In the genomic region with DNA sequence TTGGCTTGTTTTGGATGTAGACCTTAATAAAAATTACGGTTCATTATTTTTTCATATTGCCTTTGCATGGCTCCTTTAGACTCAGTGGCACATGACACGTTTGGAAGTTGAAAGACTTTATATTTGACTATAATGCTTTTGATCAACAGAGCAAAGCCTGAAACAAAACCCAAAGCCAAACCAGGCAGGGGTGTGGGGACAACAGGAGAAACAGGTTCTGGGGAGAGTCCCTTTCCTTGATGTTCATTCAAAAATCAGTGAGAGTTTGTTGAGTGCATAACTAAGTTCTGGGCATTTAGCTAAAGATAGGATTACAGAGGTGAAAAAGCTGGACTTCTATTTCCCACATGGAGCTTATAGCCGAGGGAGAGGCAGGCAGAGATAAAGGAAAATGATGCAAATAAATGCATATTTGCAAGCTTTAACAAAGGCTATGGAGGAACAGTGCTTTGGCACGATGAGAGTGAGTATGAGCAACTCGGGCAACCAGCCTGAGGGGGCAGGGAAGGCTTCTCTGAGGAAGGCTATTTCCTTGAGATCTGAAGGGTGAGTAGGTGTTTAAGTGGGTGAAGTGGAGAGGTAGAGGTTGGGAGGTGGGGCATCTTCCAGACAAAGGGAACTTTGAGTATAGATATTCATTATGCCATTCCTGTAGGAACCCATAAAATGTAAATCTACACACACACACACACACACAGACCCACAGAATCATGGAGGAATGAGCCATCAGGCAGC, we compare ENCODE assay signal across 14 cellular contexts.
"Had no signal": no experiment of that assay in that cellular context is flagged by ENCODE, and none has a peak within 500 bp of the region (broad histone marks: within the 10 kb centered on the region; RNA-seq: fewer than 3 reads in every experiment).

No MANE protein-coding gene starts in this region.

- H3K27ac ChIP-seq: gastrocnemius medialis, pancreas had no signal

- H3K27ac Mint-ChIP-seq: activated naive CD8-positive, alpha-beta T cell; activated T-cell treated with anti-CD3 and anti-CD28 coated beads, Interleukin-2, amount 50 U/mL, for 24 hours; brain; stimulated activated naive CD8-positive, alpha-beta T cell treated with anti-CD3 and anti-CD28 coated beads, Interleukin-15, Interleukin-2, amounts not matched to agents 100 ng/mL and 50 ng/mL, for 24 hours; T-helper 1 cell treated with Interleukin-12 subunit alpha and Interleukin-12 subunit beta and Interleukin-4 antibody, amounts not matched to agents 30 μg/mL and 1 μg/mL, for 36 hours; WTC11 had no signal

- H3K9me3 Mint-ChIP-seq: activated T-cell treated with anti-CD3 and anti-CD28 coated beads, Interleukin-2, amount 50 U/mL, for 24 hours; neural crest cell; stimulated activated naive CD8-positive, alpha-beta T cell treated with anti-CD3 and anti-CD28 coated beads, Interleukin-15, Interleukin-2, amounts not matched to agents 100 ng/mL and 50 ng/mL, for 24 hours; T-helper 1 cell treated with Interleukin-12 subunit alpha and Interleukin-12 subunit beta and Interleukin-4 antibody, amounts not matched to agents 30 μg/mL and 1 μg/mL, for 36 hours; WTC11 had no signal

- H3K36me3 ChIP-seq: gastrocnemius medialis, pancreas had no signal

- H3K4me3 ChIP-seq: gastrocnemius medialis, pancreas had no signal

- DNase-seq: activated gamma-delta T cell; activated T-cell treated with anti-CD3 and anti-CD28 coated beads, Interleukin-2, amount 50 U/mL, for 24 hours; amygdala; dermis blood vessel endothelial cell; gastrocnemius medialis; pancreas; retina; stimulated activated CD4-positive, alpha-beta T cell treated with anti-CD3 and anti-CD28 coated beads, Interleukin-4, amount 100 ng/mL, for 1 hour had no signal

- H3K4me1 Mint-ChIP-seq: neural crest cell had no signal

- H3K4me3 Mint-ChIP-seq: activated naive CD8-positive, alpha-beta T cell; activated T-cell treated with anti-CD3 and anti-CD28 coated beads, Interleukin-2, amount 50 U/mL, for 24 hours; brain; neural crest cell; stimulated activated naive CD8-positive, alpha-beta T cell treated with anti-CD3 and anti-CD28 coated beads, Interleukin-15, Interleukin-2, amounts not matched to agents 100 ng/mL and 50 ng/mL, for 24 hours; T-helper 1 cell treated with Interleukin-12 subunit alpha and Interleukin-12 subunit beta and Interleukin-4 antibody, amounts not matched to agents 30 μg/mL and 1 μg/mL, for 36 hours; WTC11 had no signal

- H3K36me3 Mint-ChIP-seq: activated naive CD8-positive, alpha-beta T cell; brain; WTC11 had no signal

- H3K9me3 ChIP-seq: gastrocnemius medialis, pancreas had no signal

- H3K27me3 ChIP-seq: gastrocnemius medialis had no signal

- ATAC-seq: gastrocnemius medialis, pancreas, WTC11 had no signal

- H3K4me1 ChIP-seq: gastrocnemius medialis, pancreas had no signal
